Comparison of ENCODE assay signal across 8 cellular contexts in the genomic region with DNA sequence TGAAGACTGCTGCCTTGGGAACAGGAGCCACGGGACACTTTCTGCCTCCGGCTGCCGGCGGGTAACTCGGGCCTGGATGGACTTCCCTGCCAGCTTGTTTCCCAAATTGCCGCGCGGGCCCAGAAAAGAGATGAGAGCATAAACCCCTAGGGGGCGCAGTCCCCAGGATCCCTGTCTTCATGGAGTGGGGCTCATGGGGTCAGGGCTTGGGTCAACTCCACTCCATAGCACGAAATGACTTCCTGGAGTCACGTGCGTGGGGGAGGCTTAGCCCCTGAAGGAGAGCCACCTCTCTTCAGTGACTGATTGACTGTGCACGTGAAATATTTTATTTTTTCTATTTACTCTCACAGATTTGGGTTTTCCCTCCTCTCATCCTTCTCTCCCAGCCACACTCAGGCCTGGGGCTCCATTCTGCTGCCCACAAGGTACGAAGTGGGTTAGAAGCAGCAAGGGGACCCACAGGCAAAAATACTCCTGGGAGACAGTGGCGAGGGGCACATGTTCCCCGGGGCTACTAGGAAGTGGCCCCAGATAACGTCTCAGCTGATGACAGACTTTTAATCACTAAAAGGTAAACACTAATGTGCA. TPM values are rescaled to one million over a fixed set of nuclear protein-coding genes. Genes with fewer than 3 reads are reported as not detected.
DNase-seq lines count a peak whose midpoint lies in the region; ATAC-seq, FAIRE-seq and TF ChIP-seq lines count a peak whose summit lies in the region.

No MANE protein-coding gene starts in this region.

- H3K4me1 ChIP-seq in GM12878 (ENCODE audit: control insufficient read depth, insufficient read depth, low read length) (peaks cover 30% of the 10 kb centered on the region), mucosa of descending colon (ENCODE audit: low read depth) (peaks cover 7% of the 10 kb centered on the region)

- H2AFZ ChIP-seq in GM12878 (ENCODE audit: control insufficient read depth, low read depth, low read length): no peak overlapping the region

- TF ChIP-seq RAD21 in Ishikawa (IDR thresholded peaks at IDR 0.05; ENCODE audit: low read depth) (peak; percentile 48), GM12878 (IDR thresholded peaks at IDR 0.05; ENCODE audit: insufficient read depth, low read depth, low read length) (no peak)

- H3K36me3 ChIP-seq in GM12878 (ENCODE audit: control insufficient read depth in 2 of 2, insufficient read depth in 2 of 2, low read length in 1 of 2) (no peaks in the 10 kb centered on the region), mucosa of descending colon (ENCODE audit: low read depth) (no peaks in the 10 kb centered on the region)

- no peaks in the 10 kb centered on the region for H3K79me2 ChIP-seq in GM12878 (ENCODE audit: control insufficient read depth, insufficient read depth, low read length)

- in situ Hi-C loops in GM12878 (cut with MboI): no loop called here

- WGBS in GM12878 (ENCODE audit: insufficient coverage, insufficient replicate concordance, low lambda C conversion rate, missing lambda C conversion rate): 70% methylated on average over 17 of the region's 17 CpGs

- CTCF ChIA-PET in GM12878 (lab: Yijun Ruan, JAX): interaction anchor here (0.7 to 9.1 kb wide), 34 partner anchors 9 to 359 kb away, joined by 3 to 129 read pairs (median 5); partner anchors contain the start of genes EIF2B2 and ZC2HC1C

- SMC1A ChIA-PET in GM12878 (lab: Charles Lee; ENCODE audit: uncharacterized antibody, unreplicated experiment): interaction anchor here (1.0 to 6.1 kb wide), 4 partner anchors 84 to 359 kb away, joined by 3 to 32 read pairs (median 6); no protein-coding TSS in a partner anchor

- intact Hi-C loops in GM12878 (cut with micrococcal nuclease; ENCODE audit: unreplicated experiment) (loop anchor here (10.0 kb wide), 1 partner anchor 359 kb away; no protein-coding TSS in a partner anchor), mucosa of descending colon (cut with DNase I, micrococcal nuclease) (loop anchor here in 1 of 2 donors (5.0 kb wide), 1 partner anchor 142 kb away; no protein-coding TSS in a partner anchor)

- no peaks in the 10 kb centered on the region for H4K20me1 ChIP-seq in GM12878 (ENCODE audit: control insufficient read depth, insufficient read depth)

- H3K9ac ChIP-seq in GM12878 (ENCODE audit: control insufficient read depth, insufficient read depth, low read length): no peak overlapping the region

- POLR2A ChIA-PET in GM12878 (lab: Charles Lee): no interaction called here

- no peak overlapping the region for H3K4me2 ChIP-seq in GM12878 (ENCODE audit: control insufficient read depth, insufficient read depth)

- RAD21 ChIA-PET in GM12878 (lab: Charles Lee; ENCODE audit: unreplicated experiment): interaction anchor here (0.7 to 2.0 kb wide), 8 partner anchors 10 to 145 kb away, joined by 3 to 6 read pairs (median 4); partner anchors contain the start of gene PGF

- peak; percentile 33 for DNase-seq in NCI-H748 (lab: John Stamatoyannopoulos, UW; ENCODE audit: unreplicated experiment)
- no peak for DNase-seq in NCI-H748 treated with DMSO at 0.1 percent for 48 hours (lab: John Stamatoyannopoulos, UW)
- no peak for DNase-seq in GM12878 (ENCODE audit: low read depth, low spot score)
- peak in 2 of 3 donors; percentile 51 to 62 for DNase-seq in mucosa of descending colon
- DNase-seq in cortex of kidney (lab: John Stamatoyannopoulos, UW): no peak

- no peak for FAIRE-seq in GM12878 (lab: Jason Lieb, UNC)

- H3K4me3 ChIP-seq in GM12878 (no peak overlapping the region), mucosa of descending colon (no peak overlapping the region)

- no peak overlapping the region for H3K27ac ChIP-seq in GM12878 (ENCODE audit: control insufficient read depth, insufficient read depth)

- H3K27me3 ChIP-seq in GM12878 (replicated peaks in 1 of 2; ENCODE audit: control insufficient read depth in 2 of 2, insufficient read depth in 2 of 2, low read length in 1 of 2): no peaks in the 10 kb centered on the region

- BruUV-seq in GM12878 (replicated peaks; lab: Mats Ljungman, UMichigan): no TSS peak

- no peak for ATAC-seq in GM12878
- no peak for ATAC-seq in mucosa of descending colon
- no peak for ATAC-seq in HG03520 (IDR thresholded peaks at IDR 0.05; ENCODE audit: unreplicated experiment)
- ATAC-seq in GM18909 (IDR thresholded peaks at IDR 0.05; ENCODE audit: poor library complexity, unreplicated experiment): no peak

- peak; percentile 19 to 59 (median 52); a peak in 5 of 6 replicates for TF ChIP-seq CTCF in GM12878 (IDR thresholded peaks at IDR 0.05 in 2 of 3, conservative IDR thresholded peaks at IDR 0.05 in 1 of 3; ENCODE audit: control insufficient read depth in 2 of 3, extremely low read depth in 1 of 3, insufficient read depth in 1 of 3, low read depth in 3 of 3, low read length in 3 of 3)
- peak; percentile 27 for TF ChIP-seq CTCF in mucosa of descending colon (IDR thresholded peaks at IDR 0.05)

- TF ChIP-seq EP300 in Ishikawa (IDR thresholded peaks at IDR 0.05; ENCODE audit: borderline replicate concordance) (no peak), GM12878 (IDR thresholded peaks at IDR 0.05; ENCODE audit: borderline replicate concordance in 1 of 2, control insufficient read depth in 1 of 2, low read depth in 2 of 2, low read length in 2 of 2) (no peak)

- no peak for TF ChIP-seq POLR2A in GM12878 (IDR thresholded peaks at IDR 0.05; ENCODE audit: low read depth, low read length)

- H3K9me3 ChIP-seq in GM12878 (replicated peaks; ENCODE audit: control insufficient read depth, insufficient read depth, low read length) (no peaks in the 10 kb centered on the region), mucosa of descending colon (no peaks in the 10 kb centered on the region)

TF ChIP-seq in Ishikawa, 13 proteins besides CTCF, POLR2A, EP300 and RAD21 (continues in another document):
- TF ChIP-seq TCF12 (IDR thresholded peaks at IDR 0.05; ENCODE audit: low read depth): no peak
- no peak for TF ChIP-seq TAF1 (IDR thresholded peaks at IDR 0.05; ENCODE audit: low read depth)

TF ChIP-seq in GM12878, 131 proteins besides CTCF, POLR2A, EP300 and RAD21 (continues in another document):
- 0 out of 2 replicates have a peak, but pooled peaks have one; percentile 44 for TF ChIP-seq NR2F1 (conservative IDR thresholded peaks at IDR 0.05)

RNA-seq across cellular contexts. Expression of gene PGF, which starts 10.0 kb away (rescaled TPM):
- total RNA-seq in GM12878 (2013; cell fraction: nucleolus; rRNA removed): 13.5 and 14.0 TPM in 2 replicates
- 0.76 and 0.79 TPM in 2 replicates for total RNA-seq in GM12878 (2014; rRNA removed)
- total RNA-seq in GM12878 (2014; rRNA removed; fragmentation: Illumina TruSeq; extraction: Trizol): 0.40 and 0.46 TPM in 2 replicates
- 1.0 and 1.1 TPM in 2 replicates for total RNA-seq in GM12878 (2021)
- 1.0 TPM for polyA plus RNA-seq in GM12878 (2011; ENCODE audit: low read depth)
- 2.4 and 5.5 TPM in 2 replicates for polyA plus RNA-seq in GM12878 (2011; rRNA removed)
- 4.5 and 4.9 TPM in 2 replicates for polyA plus RNA-seq in GM12878 (2011; cell fraction: cytosol; rRNA removed)
- polyA plus RNA-seq in GM12878 (2011; cell fraction: nucleus; rRNA removed): 7.8 and 12.6 TPM in 2 replicates
- 2.0 and 2.9 TPM in 2 replicates for polyA plus RNA-seq in GM12878 (2012)
- 0.27 and 0.32 TPM in 2 replicates for polyA plus RNA-seq in GM12878 (2014; fragmentation: Illumina TruSeq; extraction: Trizol)
- polyA plus RNA-seq in GM12878 (2014; fragmentation: Nextera tagmentation; extraction: Ambion mirVana): under 1 TPM; 0.11 to 0.16 TPM
- polyA plus RNA-seq in GM12878 (2014; rRNA removed): 0.46 and 0.66 TPM in 2 replicates
- 1 to 10 TPM; 3.5 to 4.2 TPM for polyA plus RNA-seq in GM12878 (2016; fragmentation: Nextera tagmentation; extraction: Ambion mirVana)
- polyA minus RNA-seq in GM12878 (2011; rRNA and poly(A)+ RNA removed): 3.4 and 6.9 TPM in 2 replicates
- 1.4 and 3.5 TPM in 2 replicates for polyA minus RNA-seq in GM12878 (2011; cell fraction: cytosol; rRNA and poly(A)+ RNA removed)
- polyA minus RNA-seq in GM12878 (2011; cell fraction: nucleus; rRNA and poly(A)+ RNA removed): 8.7 and 9.3 TPM in 2 replicates
- 1 to 10 TPM in 2 of 3 donors, under 1 TPM in 1; 0.96 to 3.1 (median 2.3) TPM for total RNA-seq in mucosa of descending colon

RNA-seq across cellular contexts. Expression of gene RPS6KL1, which starts 22.3 kb away (rescaled TPM):
- total RNA-seq in GM12878 (2013; cell fraction: nucleolus; rRNA removed): 0.37 and 0.96 TPM in 2 replicates
- total RNA-seq in GM12878 (2014; rRNA removed): 3.5 and 4.7 TPM in 2 replicates
- total RNA-seq in GM12878 (2014; rRNA removed; fragmentation: Illumina TruSeq; extraction: Trizol): 1.9 and 2.1 TPM in 2 replicates
- total RNA-seq in GM12878 (2021): 2.8 and 4.2 TPM in 2 replicates
- 0.85 TPM for polyA plus RNA-seq in GM12878 (2011; ENCODE audit: low read depth)
- 0.04 and 0.14 TPM in 2 replicates for polyA plus RNA-seq in GM12878 (2011; rRNA removed)
- polyA plus RNA-seq in GM12878 (2011; cell fraction: cytosol; rRNA removed): 0.07 and 0.08 TPM in 2 replicates
- 0.22 and 0.31 TPM in 2 replicates for polyA plus RNA-seq in GM12878 (2011; cell fraction: nucleus; rRNA removed)
- 2.6 and 2.9 TPM in 2 replicates for polyA plus RNA-seq in GM12878 (2012)
- 0.54 and 2.1 TPM in 2 replicates for polyA plus RNA-seq in GM12878 (2014; fragmentation: Illumina TruSeq; extraction: Trizol)
- under 1 TPM; 0.23 to 0.73 TPM for polyA plus RNA-seq in GM12878 (2014; fragmentation: Nextera tagmentation; extraction: Ambion mirVana)
- polyA plus RNA-seq in GM12878 (2014; rRNA removed): 3.4 and 4.2 TPM in 2 replicates
- 1 to 10 TPM; 1.3 to 2.0 TPM for polyA plus RNA-seq in GM12878 (2016; fragmentation: Nextera tagmentation; extraction: Ambion mirVana)
- polyA minus RNA-seq in GM12878 (2011; rRNA and poly(A)+ RNA removed): 0.05 TPM in 1 of 2 replicates, not detected in the other
- polyA minus RNA-seq in GM12878 (2011; cell fraction: cytosol; rRNA and poly(A)+ RNA removed): not detected in 2 replicates
- polyA minus RNA-seq in GM12878 (2011; cell fraction: nucleus; rRNA and poly(A)+ RNA removed): 0.29 TPM in 1 of 2 replicates, not detected in the other
- 10 to 100 TPM in 2 of 3 donors, 1 to 10 TPM in 1; 7.7 to 12.7 (median 11.5) TPM for total RNA-seq in mucosa of descending colon

RNA-seq across cellular contexts. Expression of gene EIF2B2, which starts 57.4 kb away (rescaled TPM):
- total RNA-seq in GM12878 (2013; cell fraction: nucleolus; rRNA removed): 35.5 and 38.2 TPM in 2 replicates
- total RNA-seq in GM12878 (2014; rRNA removed) (54.4 and 68.7 TPM in 2 replicates), GM12878 (2014; rRNA removed; fragmentation: Illumina TruSeq; extraction: Trizol) (36.9 and 39.6 TPM in 2 replicates), GM12878 (2021) (52.5 and 58.6 TPM in 2 replicates), mucosa of descending colon (10 to 100 TPM; 40.6 to 50.9 (median 46.3) TPM)
- 32.2 TPM for polyA plus RNA-seq in GM12878 (2011; ENCODE audit: low read depth)
- polyA plus RNA-seq in GM12878 (2011; rRNA removed) (125 and 168 TPM in 2 replicates), GM12878 (2014; fragmentation: Illumina TruSeq; extraction: Trizol) (72.5 and 78.8 TPM in 2 replicates), GM12878 (2014; fragmentation: Nextera tagmentation; extraction: Ambion mirVana) (10 to 100 TPM; 17.4 to 32.3 TPM), GM12878 (2014; rRNA removed) (72.2 and 91.4 TPM in 2 replicates), GM12878 (2016; fragmentation: Nextera tagmentation; extraction: Ambion mirVana) (10 to 100 TPM; 85.8 to 94.4 TPM)
- polyA plus RNA-seq in GM12878 (2011; cell fraction: cytosol; rRNA removed): 150 and 158 TPM in 2 replicates
- 84.4 and 109 TPM in 2 replicates for polyA plus RNA-seq in GM12878 (2011; cell fraction: nucleus; rRNA removed)
- 37.3 and 38.7 TPM in 2 replicates for polyA plus RNA-seq in GM12878 (2012)
- 89.6 and 107 TPM in 2 replicates for polyA minus RNA-seq in GM12878 (2011; rRNA and poly(A)+ RNA removed)
- polyA minus RNA-seq in GM12878 (2011; cell fraction: cytosol; rRNA and poly(A)+ RNA removed): 23.5 and 25.8 TPM in 2 replicates
- polyA minus RNA-seq in GM12878 (2011; cell fraction: nucleus; rRNA and poly(A)+ RNA removed): 25.3 and 53.3 TPM in 2 replicates

Comparison
In these comparisons a context has a peak if more than half of its experiments do, and no peak if none do; other contexts are left out.
1. DNase-seq: peak in NCI-H748 (single experiment) and mucosa of descending colon (2 of 3); none in NCI-H748 treated with DMSO at 0.1 percent for 48 hours (single experiment), GM12878 (single experiment) and cortex of kidney (single experiment).